21 cellular contexts compared by ENCODE assay signal in the genomic region with DNA sequence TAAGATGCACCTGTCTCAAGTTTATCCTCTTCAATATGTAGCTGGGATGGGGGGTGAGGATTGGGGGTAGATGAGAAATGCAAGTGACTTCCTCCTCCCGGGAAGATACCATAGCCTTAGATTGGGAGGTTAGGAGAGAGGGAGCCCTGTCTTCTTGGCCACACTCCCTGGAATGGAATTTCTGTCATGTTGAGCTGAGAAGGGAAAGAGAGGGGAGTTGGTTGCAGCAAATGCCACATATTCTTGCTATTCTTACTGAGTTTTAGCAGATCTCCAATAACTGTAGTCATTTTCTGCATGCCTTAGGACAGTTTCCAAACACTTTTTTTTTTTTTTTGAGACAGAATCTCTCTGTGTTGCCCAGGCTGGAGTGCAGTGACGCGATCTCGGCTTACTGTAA.
"Had no signal": no experiment of that assay in that cellular context is flagged by ENCODE, and none has a peak within 500 bp of the region (broad histone marks: within the 10 kb centered on the region; RNA-seq: fewer than 3 reads in every experiment).

No MANE protein-coding gene starts in this region.

- H3K9me3 ChIP-seq: esophagus muscularis mucosa, gastrocnemius medialis, neutrophil, tibial artery had no signal

- DNase-seq: cortex of kidney; dorsolateral prefrontal cortex; effector CD8-positive, alpha-beta T cell; gastrocnemius medialis; heart right ventricle; hypothalamus; immature natural killer cell; left lung; mesenchymal stem cell; naive thymus-derived CD4-positive, alpha-beta T cell; nephron progenitor cell; posterior cingulate gyrus; right cardiac atrium; stimulated activated CD4-positive, alpha-beta T cell treated with anti-CD3 and anti-CD28 coated beads, Interleukin-4, amount 100 ng/mL, for 1 hour; tibial artery had no signal

- ATAC-seq: gastrocnemius medialis; heart right ventricle; left lung; naive thymus-derived CD4-positive, alpha-beta T cell; right cardiac atrium; stimulated activated memory B cell treated with anti-CD40 and anti-IgM and Interleukin-4, amounts not matched to agents 10 μg/mL and 1 μg/mL and 100 μg/mL, for 72 hours had no signal

- H3K36me3 ChIP-seq: gastrocnemius medialis, heart right ventricle, left lung, neutrophil, tibial artery had no signal

- H3K27me3 ChIP-seq: dorsolateral prefrontal cortex, esophagus muscularis mucosa, gastrocnemius medialis, heart right ventricle, left lung, neutrophil, tibial artery had no signal

- H3K4me3 ChIP-seq: dorsolateral prefrontal cortex, esophagus muscularis mucosa, gastrocnemius medialis, heart right ventricle, left lung, lung, tibial artery had no signal

- H3K27ac ChIP-seq: dorsolateral prefrontal cortex, esophagus muscularis mucosa, gastrocnemius medialis, heart right ventricle, left lung, neutrophil, tibial artery had no signal

- H3K4me1 ChIP-seq: esophagus muscularis mucosa, heart right ventricle, left lung, tibial artery had no signal

- FAIRE-seq: endometrium, keratinocyte had no signal
